ENCODE assay signal across 19 cellular contexts in the genomic region with DNA sequence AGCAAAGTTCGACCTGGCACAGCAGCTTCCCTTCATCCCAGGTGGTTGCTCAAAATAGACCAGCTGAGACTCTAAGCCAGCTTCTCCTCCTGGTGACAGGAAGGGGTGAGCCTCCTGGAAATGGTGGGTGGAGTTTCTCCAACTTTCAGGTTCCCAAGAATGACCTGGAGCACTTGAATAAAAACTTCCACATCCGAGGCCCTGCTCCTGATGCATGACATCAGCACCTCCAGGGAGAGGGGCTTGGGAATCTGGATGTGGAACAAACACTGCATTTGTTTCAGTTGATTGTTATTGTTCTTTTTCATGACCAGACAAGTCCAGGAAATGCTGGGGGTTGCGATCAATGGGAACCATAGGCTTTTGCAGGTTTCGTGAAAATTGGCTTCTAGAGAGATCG. TPM values are rescaled to one million over a fixed set of nuclear protein-coding genes. Genes with fewer than 3 reads are reported as not detected.
DNase-seq lines count a peak whose midpoint lies in the region; ATAC-seq and TF ChIP-seq lines count a peak whose summit lies in the region.
"Had no signal": no experiment of that assay in that cellular context is flagged by ENCODE, and none has a peak within 500 bp of the region (broad histone marks: within the 10 kb centered on the region; RNA-seq: fewer than 3 reads in every experiment).

No MANE protein-coding gene starts in this region.

- TF ChIP-seq POLR2A in body of pancreas (IDR thresholded peaks at IDR 0.05), result no peak

- no peaks in the 10 kb centered on the region for H3K36me3 ChIP-seq in left ventricle myocardium inferior
- H3K36me3 ChIP-seq in body of pancreas (replicated peaks in 1 of 2; ENCODE audit: insufficient read depth in 1 of 2, low read depth in 2 of 2), result no peaks in the 10 kb centered on the region
- H3K36me3 ChIP-seq in mucosa of descending colon (ENCODE audit: low read depth), result no peaks in the 10 kb centered on the region

- peaks cover 16% of the 10 kb centered on the region for H3K9me3 ChIP-seq in left ventricle myocardium inferior (replicated peaks)
- H3K9me3 ChIP-seq in body of pancreas, result no peaks in the 10 kb centered on the region
- H3K9me3 ChIP-seq in mucosa of descending colon, result no peaks in the 10 kb centered on the region

- 61 to 72% methylated on average over 5 of the region's 5 CpGs for WGBS in body of pancreas, 2 donors

- H3K4me3 ChIP-seq in left ventricle myocardium inferior (no peak overlapping the region), body of pancreas (no peak overlapping the region), mucosa of descending colon (no peak overlapping the region)

- no peaks in the 10 kb centered on the region for H3K27me3 ChIP-seq in left ventricle myocardium inferior (ENCODE audit: low read depth)
- no peaks in the 10 kb centered on the region for H3K27me3 ChIP-seq in body of pancreas

- peak overlapping the region; percentile 89 for H3K27ac ChIP-seq in left ventricle myocardium inferior (replicated peaks)
- H3K27ac ChIP-seq in body of pancreas, result peak overlapping the region; percentile 27 to 89 (median 84)

- no peak for DNase-seq in left ventricle myocardium inferior
- no peak for DNase-seq in cardiac septum (ENCODE audit: low spot score)
- DNase-seq in body of pancreas, result no peak
- no peak for DNase-seq in mucosa of descending colon
- DNase-seq in activated CD4-positive, CD25-positive, alpha-beta regulatory T cell treated with anti-CD3 and anti-CD28 coated beads, Interleukin-2, amount 50 U/mL, for 72 hours, result no peak
- DNase-seq in stimulated activated CD8-positive, alpha-beta memory T cell treated with anti-CD3 and anti-CD28 coated beads, Interleukin-4, amount 100 ng/mL, for 48 hours, result no peak
- DNase-seq: activated CD8-positive, alpha-beta T cell treated with anti-CD3 and anti-CD28 coated beads for 36 hours; cerebellar nuclear complex; glutamatergic neuron; NCI-H446 treated with DMSO at 0.1 percent for 48 hours; PC-3; retina; stimulated activated CD4-positive, alpha-beta T cell treated with anti-CD3 and anti-CD28 coated beads, Interleukin-2, amount 100 ng/mL, for 24 hours; trophoblast cell had no signal

- peaks cover 45% of the 10 kb centered on the region for H3K4me1 ChIP-seq in left ventricle myocardium inferior
- peaks cover 72% of the 10 kb centered on the region for H3K4me1 ChIP-seq in body of pancreas
- H3K4me1 ChIP-seq in mucosa of descending colon (ENCODE audit: low read depth), result peaks cover 44% of the 10 kb centered on the region

- intact Hi-C loops in left ventricle myocardium inferior (cut with micrococcal nuclease), result no loop called here
- intact Hi-C loops in cardiac septum (cut with DNase I), result no loop called here
- intact Hi-C loops in body of pancreas (cut with DNase I), result no loop called here
- intact Hi-C loops in mucosa of descending colon (cut with DNase I, micrococcal nuclease), result no loop called here

- TF ChIP-seq CTCF in left ventricle myocardium inferior (IDR thresholded peaks at IDR 0.05; ENCODE audit: borderline replicate concordance) (no peak), body of pancreas (IDR thresholded peaks at IDR 0.05) (no peak), mucosa of descending colon (IDR thresholded peaks at IDR 0.05) (no peak)

- ATAC-seq in body of pancreas (no peak), mucosa of descending colon (peak; percentile 2), GM19328 (IDR thresholded peaks at IDR 0.05; ENCODE audit: unreplicated experiment) (no peak), GM18520 (IDR thresholded peaks at IDR 0.05; ENCODE audit: unreplicated experiment) (no peak)
- ATAC-seq: activated CD8-positive, alpha-beta T cell treated with anti-CD3 and anti-CD28 coated beads for 36 hours; PC-3; SK-N-SH treated with all-trans-retinoic acid at 6 μM for 48 hours had no signal

RNA-seq across cellular contexts. Expression of gene ST14, which starts 19.4 kb away (rescaled TPM):
- 1.0 TPM for total RNA-seq in left ventricle myocardium inferior
- total RNA-seq in cardiac septum, result 0.65 TPM
- total RNA-seq in body of pancreas, result 10 to 100 TPM; 55.3 to 61.0 TPM
- 100 to 1,000 TPM; 260 to 622 (median 508) TPM for total RNA-seq in mucosa of descending colon
- total RNA-seq: activated CD8-positive, alpha-beta T cell treated with anti-CD3 and anti-CD28 coated beads for 36 hours; activated T-helper 1 cell treated with anti-CD3 and anti-CD28 coated beads, Interleukin-12 subunit alpha, Interleukin-12 subunit beta, Interleukin-2, Interleukin-4 antibody, amounts not matched to agents 30 ng/mL and 10 ng/mL and 1 ng/mL, durations not matched to agents 14 hours and 24 hours and 36 hours; endothelial cell of umbilical vein had no signal

Comparison
In these comparisons a context has a peak if more than half of its experiments do, and no peak if none do; other contexts are left out.
1. RNA of gene ST14, which starts 19.4 kb away (total RNA-seq): 260 to 622 TPM in mucosa of descending colon and 55.3 to 61.0 TPM in body of pancreas; 1.0 TPM in left ventricle myocardium inferior (single experiment) and 0.65 TPM in cardiac septum (single experiment); every median in the first group is over 10 times any median in the second.